In the genomic region with DNA sequence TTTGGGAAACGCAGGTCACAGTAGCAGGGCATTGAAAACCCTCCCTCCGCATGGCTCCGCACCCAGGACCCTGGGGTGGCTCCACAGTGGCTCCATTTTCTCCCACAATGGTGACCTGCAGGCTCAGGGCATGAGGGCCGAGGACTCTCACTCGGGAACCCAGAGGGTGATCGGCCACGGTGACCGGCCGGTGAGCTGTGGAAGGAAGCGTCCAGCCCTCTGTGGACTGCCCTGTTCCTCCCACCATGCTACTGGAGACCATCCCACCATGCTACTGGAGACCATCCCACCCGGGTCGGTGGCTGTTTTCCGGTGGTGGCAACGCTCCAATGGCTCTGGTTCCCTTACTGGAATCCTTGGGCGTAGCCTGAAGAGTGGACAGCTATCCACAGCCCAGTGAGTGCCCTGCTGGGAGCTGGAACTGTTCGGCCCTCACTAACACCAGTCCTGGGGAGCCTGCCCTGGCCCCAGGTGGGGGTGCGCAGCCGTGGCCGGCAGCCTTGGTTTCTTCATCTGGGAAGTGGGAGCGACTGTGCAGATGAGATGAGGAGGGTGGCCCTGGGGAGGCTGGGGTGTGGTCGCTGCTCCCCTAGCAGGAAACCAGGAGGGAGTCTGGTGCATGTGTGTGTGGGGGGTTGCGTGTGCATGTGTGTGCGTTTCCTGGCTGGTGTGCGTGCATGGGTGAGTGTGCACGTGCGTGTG, we compare ENCODE assay signal across 1 cellular context.
TF ChIP-seq lines count a peak whose summit lies in the region.

No MANE protein-coding gene starts in this region.

TF ChIP-seq in GM23338, 12 proteins besides CTCF, POLR2A, EP300 and RAD21:
- TF ChIP-seq ZNF114 (CRISPR knock-in tag; IDR thresholded peaks at IDR 0.05) (no peak), CREB1 (CRISPR knock-in tag; IDR thresholded peaks at IDR 0.05; ENCODE audit: low read depth) (no peak), STAT1 (IDR thresholded peaks at IDR 0.05; ENCODE audit: unreplicated experiment) (no peak), REST (IDR thresholded peaks at IDR 0.05; ENCODE audit: unreplicated experiment) (no peak)
